ENCODE assay signal across 18 cellular contexts in the genomic region with DNA sequence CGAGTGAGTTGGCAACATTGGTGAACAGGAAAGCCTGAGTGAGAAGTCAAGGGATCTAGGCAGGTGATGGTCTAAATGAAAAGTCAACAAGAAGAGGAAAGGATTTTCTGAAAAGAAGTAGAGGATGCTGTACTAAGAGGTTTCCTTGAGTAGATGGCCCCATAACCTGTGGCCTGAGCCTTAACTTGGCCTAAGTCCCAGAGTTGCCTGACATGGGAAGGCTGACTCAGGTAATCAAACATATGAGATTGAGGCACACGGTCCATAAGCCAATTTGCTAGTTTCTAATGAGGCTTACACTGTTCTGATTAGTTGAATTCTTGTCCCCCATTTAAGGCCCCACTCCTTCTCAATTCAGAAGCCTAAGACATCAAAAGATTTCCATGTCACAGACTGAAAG.
"Had no signal": no experiment of that assay in that cellular context is flagged by ENCODE, and none has a peak within 500 bp of the region (broad histone marks: within the 10 kb centered on the region; RNA-seq: fewer than 3 reads in every experiment).

No MANE protein-coding gene starts in this region.

- H3K27ac ChIP-seq: adrenal gland, dorsolateral prefrontal cortex, neural progenitor cell, thyroid gland, upper lobe of right lung had no signal

- H3K27me3 ChIP-seq: adrenal gland, ascending aorta, dorsolateral prefrontal cortex, neural progenitor cell, thyroid gland, upper lobe of right lung had no signal

- DNase-seq: activated B cell treated with CpG ODN at 0.5 μM for 24 hours; activated effector memory CD4-positive, alpha-beta T cell treated with Interleukin-2 at 50 U/mL for 16 hours; dorsolateral prefrontal cortex; effector memory CD4-positive, alpha-beta T cell; natural killer cell; occipital lobe; upper lobe of right lung had no signal

- H2AFZ ChIP-seq: neural progenitor cell had no signal

- H3K9me3 ChIP-seq: ascending aorta, thyroid gland, upper lobe of right lung had no signal

- H3K27ac Mint-ChIP-seq: activated B cell treated with CpG ODN at 0.5 μM for 24 hours; activated CD8-positive, alpha-beta T cell treated with anti-CD3 and anti-CD28 coated beads, Interleukin-2, amount 10 ng/mL, durations not matched to agents 7 days and 5 days; activated naive CD8-positive, alpha-beta T cell; activated T-cell treated with anti-CD3 and anti-CD28 coated beads, Interleukin-2, amount 50 U/mL, for 72 hours; memory B cell; natural killer cell; neural progenitor cell; T-helper 2 cell treated with Interferon-gamma antibody and Interleukin-4, amounts not matched to agents 5 μg/mL and 100 μg/mL, for 36 hours had no signal

- H3K36me3 ChIP-seq: adrenal gland, ascending aorta, neural progenitor cell, thyroid gland, upper lobe of right lung had no signal

- H3K27me3 Mint-ChIP-seq: activated B cell treated with CpG ODN at 0.5 μM for 24 hours, brain, memory B cell had no signal

- H3K36me3 Mint-ChIP-seq: activated naive CD8-positive, alpha-beta T cell; brain; memory B cell; natural killer cell; neural progenitor cell had no signal

- H3K9ac ChIP-seq: neural progenitor cell had no signal

- H3K4me3 Mint-ChIP-seq: activated B cell treated with CpG ODN at 0.5 μM for 24 hours; activated CD8-positive, alpha-beta T cell treated with anti-CD3 and anti-CD28 coated beads, Interleukin-2, amount 10 ng/mL, durations not matched to agents 7 days and 5 days; activated naive CD8-positive, alpha-beta T cell; activated T-cell treated with anti-CD3 and anti-CD28 coated beads, Interleukin-2, amount 50 U/mL, for 72 hours; memory B cell; natural killer cell; neural progenitor cell; T-helper 2 cell treated with Interferon-gamma antibody and Interleukin-4, amounts not matched to agents 5 μg/mL and 100 μg/mL, for 36 hours had no signal

- H3K4me1 Mint-ChIP-seq: activated B cell treated with CpG ODN at 0.5 μM for 24 hours, memory B cell had no signal

- H3K4me3 ChIP-seq: adrenal gland, ascending aorta, coronary artery, dorsolateral prefrontal cortex, neural progenitor cell, thyroid gland, upper lobe of right lung had no signal

- H3K4me1 ChIP-seq: adrenal gland, neural progenitor cell, thyroid gland, upper lobe of right lung had no signal

- H3K9me3 Mint-ChIP-seq: activated B cell treated with CpG ODN at 0.5 μM for 24 hours; natural killer cell; neural progenitor cell; T-helper 2 cell treated with Interferon-gamma antibody and Interleukin-4, amounts not matched to agents 5 μg/mL and 100 μg/mL, for 36 hours had no signal

- H3K4me2 ChIP-seq: neural progenitor cell had no signal
